Comparison of ENCODE assay signal across 14 cellular contexts in the genomic region with DNA sequence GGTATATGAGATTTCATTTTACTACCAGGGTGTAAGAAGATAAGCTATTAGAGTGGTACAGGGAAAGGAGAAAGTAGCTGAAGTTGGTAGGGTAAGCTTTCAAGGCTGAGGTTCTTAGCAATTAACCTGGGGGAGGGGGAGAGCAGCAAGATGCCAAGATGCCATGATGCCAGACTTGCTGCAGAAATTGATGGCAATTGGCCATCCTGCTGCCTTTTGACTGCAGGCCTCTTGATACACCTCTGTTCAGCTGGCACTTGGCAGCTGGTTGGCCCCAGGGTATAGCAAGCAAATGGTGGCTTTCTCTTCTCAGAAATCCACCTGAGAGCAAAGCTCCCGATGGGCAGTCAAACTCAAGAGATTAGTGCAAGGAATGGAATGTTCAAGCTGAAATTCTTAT. TPM values are rescaled to one million over a fixed set of nuclear protein-coding genes. Genes with fewer than 3 reads are reported as not detected.
DNase-seq lines count a peak whose midpoint lies in the region; ATAC-seq and TF ChIP-seq lines count a peak whose summit lies in the region.
"Had no signal": no experiment of that assay in that cellular context is flagged by ENCODE, and none has a peak within 500 bp of the region (broad histone marks: within the 10 kb centered on the region; RNA-seq: fewer than 3 reads in every experiment).

No MANE protein-coding gene starts in this region.

- no peak overlapping the region for H3K14ac ChIP-seq in mesenchymal stem cell (ENCODE audit: low read length in 2 of 2)

- no peak overlapping the region for H3K23ac ChIP-seq in mesenchymal stem cell (ENCODE audit: low read length in 2 of 2)

- H3K4ac ChIP-seq in mesenchymal stem cell (ENCODE audit: low read depth in 1 of 2, low read length in 2 of 2), result no peak overlapping the region

- H3K4me3 ChIP-seq in right atrium auricular region (no peak overlapping the region), mesenchymal stem cell (ENCODE audit: insufficient read depth in 1 of 2, low read depth in 1 of 2, low read length in 2 of 2) (no peak overlapping the region)
- H3K4me3 ChIP-seq: A549, BLaER1, GM23248, HAP-1 had no signal

- H3K27ac ChIP-seq in right atrium auricular region (peak overlapping the region in 1 of 2 donors; percentile 59), mesenchymal stem cell (ENCODE audit: low read length, poor library complexity, severe bottlenecking) (no peak overlapping the region)
- H3K27ac ChIP-seq: 22Rv1, A549, BLaER1, GM23248 had no signal

- H3K18ac ChIP-seq in mesenchymal stem cell (ENCODE audit: low read depth in 1 of 2, low read length in 2 of 2), result peak overlapping the region in 1 of 2 experiments; percentile 19

- DNase-seq in DMS 273 (lab: John Stamatoyannopoulos, UW; ENCODE audit: unreplicated experiment), result peak; percentile 3
- DNase-seq in DMS 273 treated with DMSO at 0.1 percent for 48 hours (lab: John Stamatoyannopoulos, UW), result no peak
- DNase-seq in Right ventricle myocardium superior, result no peak
- no peak for DNase-seq in right atrium auricular region (ENCODE audit: low spot score)
- peak; percentile 22 for DNase-seq in left cardiac atrium
- DNase-seq in AML-193 (lab: John Stamatoyannopoulos, UW), result no peak
- DNase-seq in mesenchymal stem cell, result no peak
- DNase-seq: CD4-positive, alpha-beta memory T cell; GM23248 had no signal

- no peak overlapping the region for H2AFZ ChIP-seq in mesenchymal stem cell (ENCODE audit: low read depth, low read length)
- H2AFZ ChIP-seq: GM23248 had no signal

- H3K4me2 ChIP-seq in mesenchymal stem cell (ENCODE audit: low read length, poor library complexity, severe bottlenecking), result no peak overlapping the region
- H3K4me2 ChIP-seq: A549, BLaER1 had no signal

- H3K9ac ChIP-seq in mesenchymal stem cell (ENCODE audit: low read length), result no peak overlapping the region
- H3K9ac ChIP-seq: BLaER1, GM23248 had no signal

- H4K91ac ChIP-seq in mesenchymal stem cell (ENCODE audit: low read length), result no peak overlapping the region

- WGBS in mesenchymal stem cell, result 80% methylated on average over 1 of the region's 1 CpG

- no peak for TF ChIP-seq CTCF in right atrium auricular region (IDR thresholded peaks at IDR 0.05)

- H2BK15ac ChIP-seq in mesenchymal stem cell (ENCODE audit: low read depth, poor library complexity, severe bottlenecking), result no peak overlapping the region

- H3K36me3 ChIP-seq in right atrium auricular region (no peaks in the 10 kb centered on the region), mesenchymal stem cell (ENCODE audit: control insufficient read depth in 1 of 2, insufficient read depth in 2 of 2, low read depth in 1 of 2, low read length in 2 of 2) (no peaks in the 10 kb centered on the region)
- H3K36me3 ChIP-seq: BLaER1, HAP-1 had no signal

- no peak overlapping the region for H4K8ac ChIP-seq in mesenchymal stem cell (ENCODE audit: low read length)

- no peak overlapping the region for H2AK5ac ChIP-seq in mesenchymal stem cell (ENCODE audit: low read length, severe bottlenecking)

- ATAC-seq in Right ventricle myocardium superior (ENCODE audit: poor library complexity) (peak; percentile 46), left cardiac atrium (peak; percentile 34 to 38), HG02938 (IDR thresholded peaks at IDR 0.05; ENCODE audit: unreplicated experiment) (no peak)
- ATAC-seq: A549 had no signal

- H2BK5ac ChIP-seq in mesenchymal stem cell (ENCODE audit: low read depth, low read length, poor library complexity, severe bottlenecking), result no peak overlapping the region

- H2BK12ac ChIP-seq in mesenchymal stem cell (ENCODE audit: low read length in 2 of 2), result no peak overlapping the region

- H3K9me3 ChIP-seq in right atrium auricular region, result no peaks in the 10 kb centered on the region
- H3K9me3 ChIP-seq in mesenchymal stem cell (ENCODE audit: control insufficient read depth, low read length), result no peaks in the 10 kb centered on the region
- H3K9me3 ChIP-seq: A549, BLaER1, HAP-1 had no signal

- no peak overlapping the region for H2BK120ac ChIP-seq in mesenchymal stem cell (ENCODE audit: low read depth, low read length)

- intact Hi-C loops in Right ventricle myocardium superior (cut with DNase I), result no loop called here
- intact Hi-C loops in left cardiac atrium (cut with DNase I), result no loop called here

- H3K27me3 ChIP-seq in right atrium auricular region (no peaks in the 10 kb centered on the region), mesenchymal stem cell (ENCODE audit: control insufficient read depth in 1 of 2, insufficient read depth in 1 of 2, low read length in 2 of 2) (no peaks in the 10 kb centered on the region)
- H3K27me3 ChIP-seq: BLaER1 had no signal

- H3K4me1 ChIP-seq in right atrium auricular region (peaks cover 0 to 4% of the 10 kb centered on the region in 2 donors), mesenchymal stem cell (ENCODE audit: control insufficient read depth, insufficient read depth, low read depth, low read length) (no peaks in the 10 kb centered on the region)
- H3K4me1 ChIP-seq: A549, BLaER1 had no signal

- no peaks in the 10 kb centered on the region for H3K79me1 ChIP-seq in mesenchymal stem cell (replicated peaks; ENCODE audit: low read length, poor library complexity, severe bottlenecking)

RNA-seq across cellular contexts. Expression of gene DPH6, which starts 21.4 kb away (rescaled TPM):
- total RNA-seq in Right ventricle myocardium superior (17.6 TPM), right atrium auricular region (10 to 100 TPM in 1 of 2 donors, 1 to 10 TPM in 1; 9.2 to 10.7 TPM), left cardiac atrium (10 to 100 TPM in 1 of 2 donors, 1 to 10 TPM in 1; 9.9 to 16.5 TPM)
- polyA plus RNA-seq in mesenchymal stem cell (2013, experiment 1 of 2), result 2.7 TPM
- polyA plus RNA-seq in mesenchymal stem cell (2013, experiment 2 of 2), result 3.2 TPM

Comparison
In these comparisons a context has a peak if more than half of its experiments do, and no peak if none do; other contexts are left out.
1. DNase-seq: peak in DMS 273 (single experiment) and left cardiac atrium (single experiment); none in DMS 273 treated with DMSO at 0.1 percent for 48 hours (single experiment), Right ventricle myocardium superior (single experiment), right atrium auricular region (single experiment), AML-193 (0 of 2) and mesenchymal stem cell (single experiment).